Comparison of ENCODE assay signal across 13 cellular contexts in the genomic region with DNA sequence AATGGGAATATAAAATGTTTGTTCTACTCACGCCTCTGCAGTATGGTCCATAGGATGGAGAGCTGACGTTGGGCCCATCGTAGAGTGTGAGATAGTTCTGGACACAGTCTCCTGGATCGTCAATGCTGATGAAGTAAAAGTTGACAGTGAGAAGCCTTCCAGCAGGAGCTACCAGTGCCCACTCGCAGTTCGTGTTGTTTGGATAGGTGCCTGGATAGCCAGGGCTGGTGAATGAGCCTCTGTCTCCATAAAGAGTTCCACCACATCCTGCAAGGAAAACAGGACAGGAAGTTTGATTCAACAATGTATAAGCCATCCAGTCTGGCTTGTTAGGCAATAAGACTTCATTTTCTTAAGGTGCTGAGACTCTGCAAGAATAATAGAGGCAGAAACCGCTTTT.
DNase-seq lines count a peak whose midpoint lies in the region; ATAC-seq, FAIRE-seq and TF ChIP-seq lines count a peak whose summit lies in the region.
"Had no signal": no experiment of that assay in that cellular context is flagged by ENCODE, and none has a peak within 500 bp of the region (broad histone marks: within the 10 kb centered on the region; RNA-seq: fewer than 3 reads in every experiment).

No MANE protein-coding gene starts in this region.

- TF ChIP-seq POLR2A in GM18505 (IDR thresholded peaks at IDR 0.05; ENCODE audit: borderline replicate concordance, extremely low read depth, insufficient read depth, insufficient read length): no peak

- H3K27me3 ChIP-seq in bronchial epithelial cell (ENCODE audit: control insufficient read depth, insufficient read depth, low read length) (no peaks in the 10 kb centered on the region), left lung (no peaks in the 10 kb centered on the region), BE2C (no peaks in the 10 kb centered on the region; the same call in none of the 2 replicates)
- H3K27me3 ChIP-seq: body of pancreas, gastrocnemius medialis, neutrophil, Peyer's patch had no signal

- H3K4me3 Mint-ChIP-seq in stimulated activated memory B cell treated with anti-CD40 and anti-IgM and Interleukin-4, amounts not matched to agents 10 μg/mL and 1 μg/mL and 100 μg/mL, for 72 hours: no peak overlapping the region

- intact Hi-C loops in left lung (cut with DNase I): no loop called here

- H3K36me3 Mint-ChIP-seq in stimulated activated memory B cell treated with anti-CD40 and anti-IgM and Interleukin-4, amounts not matched to agents 10 μg/mL and 1 μg/mL and 100 μg/mL, for 72 hours: no peaks in the 10 kb centered on the region

- peak; percentile 15 for ATAC-seq in left lung
- no peak for ATAC-seq in GM18505 (IDR thresholded peaks at IDR 0.05; ENCODE audit: unreplicated experiment)
- ATAC-seq in stimulated activated memory B cell treated with anti-CD40 and anti-IgM and Interleukin-4, amounts not matched to agents 10 μg/mL and 1 μg/mL and 100 μg/mL, for 72 hours: no peak

- no peak overlapping the region for H3K27ac Mint-ChIP-seq in stimulated activated memory B cell treated with anti-CD40 and anti-IgM and Interleukin-4, amounts not matched to agents 10 μg/mL and 1 μg/mL and 100 μg/mL, for 72 hours

- H3K4me1 ChIP-seq in left lung (peaks cover 0 to 9% of the 10 kb centered on the region in 2 donors), BE2C (no peaks in the 10 kb centered on the region)
- H3K4me1 ChIP-seq: body of pancreas, Peyer's patch had no signal

- no peak overlapping the region for H3K4me3 ChIP-seq in bronchial epithelial cell (ENCODE audit: low read depth, low read length)
- H3K4me3 ChIP-seq in left lung: no peak overlapping the region
- no peak overlapping the region for H3K4me3 ChIP-seq in BE2C (ENCODE audit: low read depth, low read length)
- H3K4me3 ChIP-seq: body of pancreas, gastrocnemius medialis, Peyer's patch had no signal

- in situ Hi-C loops in KBM-7 (cut with MboI; ENCODE audit: low pct_unique_long_range_greater_than_20kb, low sequenced_read_pairs): loop anchor here (25.0 kb wide), 1 partner anchor 1001 kb away; no protein-coding TSS in a partner anchor

- no peaks in the 10 kb centered on the region for H3K9me3 Mint-ChIP-seq in stimulated activated memory B cell treated with anti-CD40 and anti-IgM and Interleukin-4, amounts not matched to agents 10 μg/mL and 1 μg/mL and 100 μg/mL, for 72 hours

- no peak overlapping the region for H3K27ac ChIP-seq in left lung
- H3K27ac ChIP-seq: body of pancreas, gastrocnemius medialis, neutrophil, Peyer's patch had no signal

- H3K27me3 Mint-ChIP-seq in stimulated activated memory B cell treated with anti-CD40 and anti-IgM and Interleukin-4, amounts not matched to agents 10 μg/mL and 1 μg/mL and 100 μg/mL, for 72 hours: no peaks in the 10 kb centered on the region

- FAIRE-seq in bronchial epithelial cell (lab: Jason Lieb, UNC): no peak

- H3K36me3 ChIP-seq in bronchial epithelial cell (ENCODE audit: control insufficient read depth, insufficient read depth, low read length): no peaks in the 10 kb centered on the region
- no peaks in the 10 kb centered on the region for H3K36me3 ChIP-seq in left lung
- no peaks in the 10 kb centered on the region for H3K36me3 ChIP-seq in BE2C
- H3K36me3 ChIP-seq: gastrocnemius medialis, neutrophil, Peyer's patch had no signal

- H3K4me1 Mint-ChIP-seq in stimulated activated memory B cell treated with anti-CD40 and anti-IgM and Interleukin-4, amounts not matched to agents 10 μg/mL and 1 μg/mL and 100 μg/mL, for 72 hours: no peaks in the 10 kb centered on the region

- no peaks in the 10 kb centered on the region for H3K9me3 ChIP-seq in left lung
- H3K9me3 ChIP-seq in BE2C: no peaks in the 10 kb centered on the region
- H3K9me3 ChIP-seq: body of pancreas, gastrocnemius medialis, neutrophil, Peyer's patch had no signal

- no peak for TF ChIP-seq CTCF in bronchial epithelial cell (IDR thresholded peaks at IDR 0.05; ENCODE audit: insufficient read depth, low read length, severe bottlenecking)
- no peak for TF ChIP-seq CTCF in left lung (IDR thresholded peaks at IDR 0.05)
- TF ChIP-seq CTCF in BE2C (IDR thresholded peaks at IDR 0.05; ENCODE audit: low read depth, low read length): no peak

- DNase-seq in COLO829 (ENCODE audit: low spot score) (peak; percentile 20), KBM-7 (peak; percentile 48), bronchial epithelial cell (ENCODE audit: low read depth) (peak; percentile 54), left lung (no peak), SKM-1 (lab: John Stamatoyannopoulos, UW; ENCODE audit: unreplicated experiment) (no peak), BE2C (no peak)
- DNase-seq: NCI-H1417 treated with DMSO at 0.1 percent for 48 hours had no signal

Comparison
In these comparisons a context has a peak if more than half of its experiments do, and no peak if none do; other contexts are left out.
1. DNase-seq: peak in COLO829 (single experiment), KBM-7 (single experiment) and bronchial epithelial cell (single experiment); none in left lung (0 of 2), SKM-1 (single experiment) and BE2C (single experiment).